1 cellular context compared by ENCODE assay signal in the genomic region with DNA sequence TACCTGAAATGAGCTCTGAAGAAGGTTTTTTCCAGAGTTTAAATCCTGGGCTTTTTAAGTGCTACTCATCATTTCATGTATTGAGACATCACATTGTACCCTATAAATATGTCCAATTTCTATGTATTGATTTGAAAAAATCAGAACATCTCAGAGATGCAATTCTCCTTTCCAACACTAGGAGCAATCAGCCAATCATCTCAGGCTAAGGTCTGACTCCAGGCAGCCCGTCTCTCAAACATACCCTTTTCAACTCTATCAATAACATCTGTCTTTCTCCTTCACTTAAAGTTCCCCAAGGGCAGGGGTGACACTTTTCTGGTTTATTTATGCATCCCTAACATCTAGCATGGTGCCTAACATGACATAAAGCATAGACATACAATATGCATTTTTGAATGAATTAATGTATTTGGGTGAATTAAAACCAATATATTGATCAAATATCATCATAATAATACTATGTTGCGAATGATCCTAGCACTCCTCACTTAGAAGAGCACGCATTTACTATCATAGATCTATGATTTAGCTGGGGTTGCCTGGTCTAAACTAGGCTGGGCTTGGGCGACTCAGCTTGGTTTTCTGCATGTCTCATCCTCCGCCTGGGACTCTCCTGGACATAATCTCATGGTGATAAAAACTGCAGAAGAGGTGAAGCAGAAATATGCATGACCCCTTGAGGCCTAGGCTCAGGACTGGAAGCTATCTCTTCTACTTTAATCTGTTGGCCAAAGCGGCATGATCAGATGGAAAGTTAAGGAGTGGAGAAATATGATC.
TF ChIP-seq lines count a peak whose summit lies in the region.

No MANE protein-coding gene starts in this region.

TF ChIP-seq in GM23338, 12 proteins besides CTCF, POLR2A, EP300 and RAD21:
- TF ChIP-seq, protein P1, sequence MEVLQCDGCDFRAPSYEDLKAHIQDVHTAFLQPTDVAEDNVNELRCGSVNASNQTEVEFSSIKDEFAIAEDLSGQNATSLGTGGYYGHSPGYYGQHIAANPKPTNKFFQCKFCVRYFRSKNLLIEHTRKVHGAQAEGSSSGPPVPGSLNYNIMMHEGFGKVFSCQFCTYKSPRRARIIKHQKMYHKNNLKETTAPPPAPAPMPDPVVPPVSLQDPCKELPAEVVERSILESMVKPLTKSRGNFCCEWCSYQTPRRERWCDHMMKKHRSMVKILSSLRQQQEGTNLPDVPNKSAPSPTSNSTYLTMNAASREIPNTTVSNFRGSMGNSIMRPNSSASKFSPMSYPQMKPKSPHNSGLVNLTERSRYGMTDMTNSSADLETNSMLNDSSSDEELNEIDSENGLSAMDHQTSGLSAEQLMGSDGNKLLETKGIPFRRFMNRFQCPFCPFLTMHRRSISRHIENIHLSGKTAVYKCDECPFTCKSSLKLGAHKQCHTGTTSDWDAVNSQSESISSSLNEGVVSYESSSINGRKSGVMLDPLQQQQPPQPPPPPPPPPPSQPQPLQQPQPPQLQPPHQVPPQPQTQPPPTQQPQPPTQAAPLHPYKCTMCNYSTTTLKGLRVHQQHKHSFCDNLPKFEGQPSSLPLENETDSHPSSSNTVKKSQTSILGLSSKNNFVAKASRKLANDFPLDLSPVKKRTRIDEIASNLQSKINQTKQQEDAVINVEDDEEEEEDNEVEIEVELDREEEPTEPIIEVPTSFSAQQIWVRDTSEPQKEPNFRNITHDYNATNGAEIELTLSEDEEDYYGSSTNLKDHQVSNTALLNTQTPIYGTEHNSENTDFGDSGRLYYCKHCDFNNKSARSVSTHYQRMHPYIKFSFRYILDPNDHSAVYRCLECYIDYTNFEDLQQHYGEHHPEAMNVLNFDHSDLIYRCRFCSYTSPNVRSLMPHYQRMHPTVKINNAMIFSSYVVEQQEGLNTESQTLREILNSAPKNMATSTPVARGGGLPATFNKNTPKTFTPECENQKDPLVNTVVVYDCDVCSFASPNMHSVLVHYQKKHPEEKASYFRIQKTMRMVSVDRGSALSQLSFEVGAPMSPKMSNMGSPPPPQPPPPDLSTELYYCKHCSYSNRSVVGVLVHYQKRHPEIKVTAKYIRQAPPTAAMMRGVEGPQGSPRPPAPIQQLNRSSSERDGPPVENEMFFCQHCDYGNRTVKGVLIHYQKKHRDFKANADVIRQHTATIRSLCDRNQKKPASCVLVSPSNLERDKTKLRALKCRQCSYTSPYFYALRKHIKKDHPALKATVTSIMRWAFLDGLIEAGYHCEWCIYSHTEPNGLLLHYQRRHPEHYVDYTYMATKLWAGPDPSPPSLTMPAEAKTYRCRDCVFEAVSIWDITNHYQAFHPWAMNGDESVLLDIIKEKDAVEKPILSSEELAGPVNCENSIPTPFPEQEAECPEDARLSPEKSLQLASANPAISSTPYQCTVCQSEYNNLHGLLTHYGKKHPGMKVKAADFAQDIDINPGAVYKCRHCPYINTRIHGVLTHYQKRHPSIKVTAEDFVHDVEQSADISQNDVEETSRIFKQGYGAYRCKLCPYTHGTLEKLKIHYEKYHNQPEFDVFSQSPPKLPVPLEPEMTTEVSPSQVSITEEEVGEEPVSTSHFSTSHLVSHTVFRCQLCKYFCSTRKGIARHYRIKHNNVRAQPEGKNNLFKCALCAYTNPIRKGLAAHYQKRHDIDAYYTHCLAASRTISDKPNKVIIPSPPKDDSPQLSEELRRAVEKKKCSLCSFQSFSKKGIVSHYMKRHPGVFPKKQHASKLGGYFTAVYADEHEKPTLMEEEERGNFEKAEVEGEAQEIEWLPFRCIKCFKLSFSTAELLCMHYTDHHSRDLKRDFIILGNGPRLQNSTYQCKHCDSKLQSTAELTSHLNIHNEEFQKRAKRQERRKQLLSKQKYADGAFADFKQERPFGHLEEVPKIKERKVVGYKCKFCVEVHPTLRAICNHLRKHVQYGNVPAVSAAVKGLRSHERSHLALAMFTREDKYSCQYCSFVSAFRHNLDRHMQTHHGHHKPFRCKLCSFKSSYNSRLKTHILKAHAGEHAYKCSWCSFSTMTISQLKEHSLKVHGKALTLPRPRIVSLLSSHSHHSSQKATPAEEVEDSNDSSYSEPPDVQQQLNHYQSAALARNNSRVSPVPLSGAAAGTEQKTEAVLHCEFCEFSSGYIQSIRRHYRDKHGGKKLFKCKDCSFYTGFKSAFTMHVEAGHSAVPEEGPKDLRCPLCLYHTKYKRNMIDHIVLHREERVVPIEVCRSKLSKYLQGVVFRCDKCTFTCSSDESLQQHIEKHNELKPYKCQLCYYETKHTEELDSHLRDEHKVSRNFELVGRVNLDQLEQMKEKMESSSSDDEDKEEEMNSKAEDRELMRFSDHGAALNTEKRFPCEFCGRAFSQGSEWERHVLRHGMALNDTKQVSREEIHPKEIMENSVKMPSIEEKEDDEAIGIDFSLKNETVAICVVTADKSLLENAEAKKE (CRISPR knock-in tag; IDR thresholded peaks at IDR 0.05), result no peak
- no peak for TF ChIP-seq ZNF331 (CRISPR knock-in tag; IDR thresholded peaks at IDR 0.05; ENCODE audit: low read depth)
- TF ChIP-seq, protein P2, sequence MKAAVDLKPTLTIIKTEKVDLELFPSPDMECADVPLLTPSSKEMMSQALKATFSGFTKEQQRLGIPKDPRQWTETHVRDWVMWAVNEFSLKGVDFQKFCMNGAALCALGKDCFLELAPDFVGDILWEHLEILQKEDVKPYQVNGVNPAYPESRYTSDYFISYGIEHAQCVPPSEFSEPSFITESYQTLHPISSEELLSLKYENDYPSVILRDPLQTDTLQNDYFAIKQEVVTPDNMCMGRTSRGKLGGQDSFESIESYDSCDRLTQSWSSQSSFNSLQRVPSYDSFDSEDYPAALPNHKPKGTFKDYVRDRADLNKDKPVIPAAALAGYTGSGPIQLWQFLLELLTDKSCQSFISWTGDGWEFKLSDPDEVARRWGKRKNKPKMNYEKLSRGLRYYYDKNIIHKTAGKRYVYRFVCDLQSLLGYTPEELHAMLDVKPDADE (IDR thresholded peaks at IDR 0.05), result no peak
- TF ChIP-seq EZH2 (IDR thresholded peaks at IDR 0.05; ENCODE audit: low read depth, unreplicated experiment), result no peak
- TF ChIP-seq POLR2AphosphoS5 (IDR thresholded peaks at IDR 0.05; ENCODE audit: low read depth), result no peak
- TF ChIP-seq STAT1 (IDR thresholded peaks at IDR 0.05; ENCODE audit: unreplicated experiment), result no peak
- TF ChIP-seq, protein P3, sequence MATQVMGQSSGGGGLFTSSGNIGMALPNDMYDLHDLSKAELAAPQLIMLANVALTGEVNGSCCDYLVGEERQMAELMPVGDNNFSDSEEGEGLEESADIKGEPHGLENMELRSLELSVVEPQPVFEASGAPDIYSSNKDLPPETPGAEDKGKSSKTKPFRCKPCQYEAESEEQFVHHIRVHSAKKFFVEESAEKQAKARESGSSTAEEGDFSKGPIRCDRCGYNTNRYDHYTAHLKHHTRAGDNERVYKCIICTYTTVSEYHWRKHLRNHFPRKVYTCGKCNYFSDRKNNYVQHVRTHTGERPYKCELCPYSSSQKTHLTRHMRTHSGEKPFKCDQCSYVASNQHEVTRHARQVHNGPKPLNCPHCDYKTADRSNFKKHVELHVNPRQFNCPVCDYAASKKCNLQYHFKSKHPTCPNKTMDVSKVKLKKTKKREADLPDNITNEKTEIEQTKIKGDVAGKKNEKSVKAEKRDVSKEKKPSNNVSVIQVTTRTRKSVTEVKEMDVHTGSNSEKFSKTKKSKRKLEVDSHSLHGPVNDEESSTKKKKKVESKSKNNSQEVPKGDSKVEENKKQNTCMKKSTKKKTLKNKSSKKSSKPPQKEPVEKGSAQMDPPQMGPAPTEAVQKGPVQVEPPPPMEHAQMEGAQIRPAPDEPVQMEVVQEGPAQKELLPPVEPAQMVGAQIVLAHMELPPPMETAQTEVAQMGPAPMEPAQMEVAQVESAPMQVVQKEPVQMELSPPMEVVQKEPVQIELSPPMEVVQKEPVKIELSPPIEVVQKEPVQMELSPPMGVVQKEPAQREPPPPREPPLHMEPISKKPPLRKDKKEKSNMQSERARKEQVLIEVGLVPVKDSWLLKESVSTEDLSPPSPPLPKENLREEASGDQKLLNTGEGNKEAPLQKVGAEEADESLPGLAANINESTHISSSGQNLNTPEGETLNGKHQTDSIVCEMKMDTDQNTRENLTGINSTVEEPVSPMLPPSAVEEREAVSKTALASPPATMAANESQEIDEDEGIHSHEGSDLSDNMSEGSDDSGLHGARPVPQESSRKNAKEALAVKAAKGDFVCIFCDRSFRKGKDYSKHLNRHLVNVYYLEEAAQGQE (IDR thresholded peaks at IDR 0.05; ENCODE audit: unreplicated experiment), result no peak
- no peak for TF ChIP-seq NANOG (IDR thresholded peaks at IDR 0.05; ENCODE audit: borderline replicate concordance)
